Comparison of ENCODE assay signal across 8 cellular contexts in genomic region chr19:13256918-13257317, GRCh38.
"Had no signal": no experiment of that assay in that cellular context is flagged by ENCODE, and none has a peak within 500 bp of the region (broad histone marks: within the 10 kb centered on the region; RNA-seq: fewer than 3 reads in every experiment).

No MANE protein-coding gene starts in this region.

- H2AFZ ChIP-seq: GM23338 had no signal

- FAIRE-seq: H1, H54, HTR-8/SVneo had no signal

- DNase-seq: H9, HCEC 1CT, KG1 had no signal

- H3K4me1 Mint-ChIP-seq: GM23338, H9 had no signal

- H3K9me3 Mint-ChIP-seq: IgD-negative memory B cell had no signal

- H3K4me3 Mint-ChIP-seq: GM23338, H9, IgD-negative memory B cell had no signal

- H3K4me2 ChIP-seq: GM23338 had no signal

- ATAC-seq: GM23338 had no signal

- H3K27ac Mint-ChIP-seq: GM23338, H9, IgD-negative memory B cell had no signal

- H3K4me3 ChIP-seq: GM23338 had no signal
